22 cellular contexts compared by ENCODE assay signal in the genomic region with DNA sequence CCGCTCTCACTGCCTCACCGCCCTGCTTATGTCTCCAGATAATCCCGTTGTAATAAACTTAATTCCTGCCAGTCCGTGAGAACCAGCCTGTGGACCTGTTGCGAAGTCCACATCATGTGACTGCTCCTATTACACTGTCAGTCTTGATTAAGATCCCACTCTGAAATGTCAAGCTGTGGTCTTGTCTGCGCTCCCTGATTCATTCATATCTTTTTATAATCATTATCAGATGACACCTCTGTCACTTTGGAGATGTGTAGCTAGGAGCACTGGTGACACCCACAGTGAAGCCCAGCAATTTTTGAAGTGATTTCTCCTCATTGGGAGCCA.
A peak's percentile ranks its signal among the peaks of the same experiment; 100 is the strongest.
DNase-seq lines count a peak whose midpoint lies in the region; ATAC-seq and TF ChIP-seq lines count a peak whose summit lies in the region.
"Had no signal": no experiment of that assay in that cellular context is flagged by ENCODE, and none has a peak within 500 bp of the region (broad histone marks: within the 10 kb centered on the region; RNA-seq: fewer than 3 reads in every experiment).

No MANE protein-coding gene starts in this region.

- no peaks in the 10 kb centered on the region for H3K79me2 ChIP-seq in neural progenitor cell (ENCODE audit: low read depth)

- H3K27me3 Mint-ChIP-seq in brain (no peaks in the 10 kb centered on the region), neural progenitor cell (ENCODE audit: insufficient read depth, low read depth) (peaks cover 3% of the 10 kb centered on the region), immature natural killer cell (ENCODE audit: low read depth in 3 of 3) (peaks cover 2 to 3% (median 2%) of the 10 kb centered on the region in 3 donors)
- H3K27me3 Mint-ChIP-seq: CD4-positive, CD25-positive, alpha-beta regulatory T cell had no signal

- in situ Hi-C loops in gastrocnemius medialis (cut with MboI; ENCODE audit: low sequenced_read_pairs in 4 of 4), result no loop called here

- H3K4me3 Mint-ChIP-seq in brain (no peak overlapping the region), neural progenitor cell (no peak overlapping the region), immature natural killer cell (no peak overlapping the region)
- H3K4me3 Mint-ChIP-seq: CD4-positive, CD25-positive, alpha-beta regulatory T cell had no signal

- H3K36me3 Mint-ChIP-seq in brain (no peaks in the 10 kb centered on the region), neural progenitor cell (no peaks in the 10 kb centered on the region), immature natural killer cell (no peaks in the 10 kb centered on the region)

- intact Hi-C loops in gastrocnemius medialis (cut with DNase I; ENCODE audit: low total_unique reads), result no loop called here
- intact Hi-C loops in left colon (cut with DNase I, micrococcal nuclease), result no loop called here

- DNase-seq in NCI-H524 treated with DMSO at 0.1 percent for 48 hours (lab: John Stamatoyannopoulos, UW) (peak; percentile 6), neural progenitor cell (ENCODE audit: low spot score) (no peak), gastrocnemius medialis (no peak), left colon (no peak), immature natural killer cell (no peak)
- no peak for DNase-seq in activated CD4-positive, alpha-beta T cell treated with anti-CD3 and anti-CD28 coated beads for 48 hours
- DNase-seq: CD4-positive, CD25-positive, alpha-beta regulatory T cell; DMS53; GM23248; H7; Kasumi-1; MV-4-11; NCI-H1105; NCI-H146; NCI-H1930; NCI-H2107; PC-3 had no signal

- H3F3A ChIP-seq in neural progenitor cell (ENCODE audit: low read depth), result no peaks in the 10 kb centered on the region

- H3K27ac Mint-ChIP-seq in brain (peak overlapping the region in 3 of 5 experiments; percentile 41 to 48 (median 44)), neural progenitor cell (peak overlapping the region; percentile 97), immature natural killer cell (peak overlapping the region in 1 of 6 donors; percentile 46)

- H3K9ac ChIP-seq in neural progenitor cell, result no peak overlapping the region
- H3K9ac ChIP-seq: BLaER1, GM23248 had no signal

- H3K4me1 Mint-ChIP-seq in brain (peaks cover 18% of the 10 kb centered on the region), neural progenitor cell (peaks cover 2% of the 10 kb centered on the region), immature natural killer cell (no peaks in the 10 kb centered on the region)

- TF ChIP-seq CTCF in brain (conservative IDR thresholded peaks at IDR 0.05), result no peak
- no peak for TF ChIP-seq CTCF in neural progenitor cell (IDR thresholded peaks at IDR 0.05)
- no peak for TF ChIP-seq CTCF in gastrocnemius medialis (IDR thresholded peaks at IDR 0.05 in 4 of 5, conservative IDR thresholded peaks at IDR 0.05 in 1 of 5)

- H3K4me3 ChIP-seq in neural progenitor cell (no peak overlapping the region), gastrocnemius medialis (no peak overlapping the region)
- H3K4me3 ChIP-seq: BLaER1, GM23248, K562 had no signal

- no peak overlapping the region for H3K4me2 ChIP-seq in neural progenitor cell
- H3K4me2 ChIP-seq: BLaER1 had no signal

- H3K36me3 ChIP-seq in neural progenitor cell (no peaks in the 10 kb centered on the region), gastrocnemius medialis (no peaks in the 10 kb centered on the region)

- H3K9me3 Mint-ChIP-seq in brain, result no peaks in the 10 kb centered on the region
- no peaks in the 10 kb centered on the region for H3K9me3 Mint-ChIP-seq in neural progenitor cell
- no peaks in the 10 kb centered on the region for H3K9me3 Mint-ChIP-seq in immature natural killer cell
- H3K9me3 Mint-ChIP-seq: CD4-positive, CD25-positive, alpha-beta regulatory T cell had no signal

- H2AFZ ChIP-seq in neural progenitor cell (replicated peaks), result no peak overlapping the region
- H2AFZ ChIP-seq: GM23248 had no signal

- no peak for TF ChIP-seq POLR2A in gastrocnemius medialis (IDR thresholded peaks at IDR 0.05)

- no peaks in the 10 kb centered on the region for H3K4me1 ChIP-seq in neural progenitor cell
- H3K4me1 ChIP-seq in gastrocnemius medialis, result peaks cover 0 to 3% of the 10 kb centered on the region in 2 donors
- H3K4me1 ChIP-seq: BLaER1 had no signal

- no peaks in the 10 kb centered on the region for H3K27me3 ChIP-seq in neural progenitor cell
- no peaks in the 10 kb centered on the region for H3K27me3 ChIP-seq in gastrocnemius medialis
- H3K27me3 ChIP-seq: BLaER1 had no signal

- H3K27ac ChIP-seq in neural progenitor cell, result no peak overlapping the region
- H3K27ac ChIP-seq in gastrocnemius medialis, result no peak overlapping the region
- H3K27ac ChIP-seq: BLaER1, GM23248 had no signal

- no peaks in the 10 kb centered on the region for H4K20me1 ChIP-seq in neural progenitor cell (ENCODE audit: low read depth)

- no peaks in the 10 kb centered on the region for H3K9me3 ChIP-seq in neural progenitor cell (ENCODE audit: low read depth)
- no peaks in the 10 kb centered on the region for H3K9me3 ChIP-seq in gastrocnemius medialis
- H3K9me3 ChIP-seq: BLaER1 had no signal

- ATAC-seq in gastrocnemius medialis, result peak; percentile 83 to 93
- no peak for ATAC-seq in left colon
- ATAC-seq in HG03108 (IDR thresholded peaks at IDR 0.05; ENCODE audit: unreplicated experiment), result no peak
- ATAC-seq: K562, PC-3, SK-N-SH treated with all-trans-retinoic acid at 6 μM for 48 hours had no signal

Comparison
In these comparisons a context has a peak if more than half of its experiments do, and no peak if none do; other contexts are left out.
1. ATAC-seq: peak in gastrocnemius medialis (2 of 2); none in left colon (single experiment) and HG03108 (single experiment).